In genomic region chr22:23834830-23835772, GRCh38 we compare ENCODE assay signal across 9 cellular contexts. TPM values are rescaled to one million over a fixed set of nuclear protein-coding genes. Genes with fewer than 3 reads are reported as not detected.
DNase-seq lines count a peak whose midpoint lies in the region; ATAC-seq, FAIRE-seq and TF ChIP-seq lines count a peak whose summit lies in the region.
"Had no signal": no experiment of that assay in that cellular context is flagged by ENCODE, and none has a peak within 500 bp of the region (broad histone marks: within the 10 kb centered on the region; RNA-seq: fewer than 3 reads in every experiment).

No MANE protein-coding gene starts in this region.

- no peaks in the 10 kb centered on the region for H3K9me2 ChIP-seq in SU-DHL-6 (replicated peaks; ENCODE audit: insufficient read depth, low read length)

- no peak for ATAC-seq in HG02885 (IDR thresholded peaks at IDR 0.05; ENCODE audit: poor library complexity, unreplicated experiment)

- H3K9ac ChIP-seq in SU-DHL-6 (ENCODE audit: low read length), result no peak overlapping the region
- peak overlapping the region; percentile 59 to 72 (median 65) for H3K9ac ChIP-seq in skeletal muscle tissue (ENCODE audit: low read depth in 1 of 3, low read length in 3 of 3)

- H3K4me3 ChIP-seq in SU-DHL-6 (ENCODE audit: insufficient read depth, low read length, poor library complexity, severe bottlenecking) (no peak overlapping the region), right atrium auricular region (no peak overlapping the region), skeletal muscle tissue (ENCODE audit: low read length in 3 of 3) (peak overlapping the region; percentile 12 to 24 (median 22))

- no peak for FAIRE-seq in GM12891 (lab: Jason Lieb, UNC)
- FAIRE-seq: endothelial cell of umbilical vein had no signal

- no peaks in the 10 kb centered on the region for H3K27me3 ChIP-seq in SU-DHL-6 (ENCODE audit: low read length)
- no peaks in the 10 kb centered on the region for H3K27me3 ChIP-seq in right atrium auricular region
- H3K27me3 ChIP-seq in skeletal muscle tissue (ENCODE audit: control insufficient read depth in 3 of 3, insufficient read depth in 3 of 3, low read length in 3 of 3), result no peaks in the 10 kb centered on the region

- H3F3A ChIP-seq in SU-DHL-6 (ENCODE audit: insufficient read depth), result peaks cover 24% of the 10 kb centered on the region; the same call in 1 of the 2 replicates

- peaks cover 21% of the 10 kb centered on the region for H3K79me2 ChIP-seq in SU-DHL-6 (ENCODE audit: insufficient read depth, low read length)

- no peak for TF ChIP-seq CTCF in SU-DHL-6 (IDR thresholded peaks at IDR 0.05; ENCODE audit: insufficient read depth, low read length, poor library complexity, severe bottlenecking)
- no peak for TF ChIP-seq CTCF in right atrium auricular region (IDR thresholded peaks at IDR 0.05)

- peak overlapping the region; percentile 90 for H3K27ac ChIP-seq in SU-DHL-6 (ENCODE audit: low read depth, low read length)
- peak overlapping the region; percentile 88 to 90 for H3K27ac ChIP-seq in right atrium auricular region
- peak overlapping the region; percentile 83 for H3K27ac ChIP-seq in skeletal muscle tissue (ENCODE audit: low read depth, low read length)

- H3K4me1 ChIP-seq in right atrium auricular region (peaks cover 0 to 85% of the 10 kb centered on the region in 2 donors), skeletal muscle tissue (ENCODE audit: control insufficient read depth in 3 of 3, insufficient read depth in 3 of 3, low read length in 3 of 3) (peaks cover 63 to 74% (median 73%) of the 10 kb centered on the region in 3 donors)

- H4K20me1 ChIP-seq in SU-DHL-6 (ENCODE audit: low read depth, low read length), result peaks cover 2% of the 10 kb centered on the region; the same call in 1 of the 2 replicates

- H3K4me2 ChIP-seq in SU-DHL-6 (ENCODE audit: low read depth, low read length, poor library complexity, severe bottlenecking), result no peak overlapping the region

- H3K9me3 ChIP-seq in SU-DHL-6 (ENCODE audit: insufficient read depth, low read length) (no peaks in the 10 kb centered on the region), right atrium auricular region (no peaks in the 10 kb centered on the region), skeletal muscle tissue (ENCODE audit: control insufficient read depth in 3 of 3, low read length in 3 of 3) (no peaks in the 10 kb centered on the region)

- no peak for DNase-seq in GM12891 (ENCODE audit: insufficient read length, low spot score)
- no peak for DNase-seq in right atrium auricular region (ENCODE audit: low spot score)
- no peak for DNase-seq in stimulated activated CD4-positive, alpha-beta T cell treated with anti-CD3 and anti-CD28 coated beads, Interleukin-4, amount 100 ng/mL, for 24 hours
- DNase-seq in COLO668 (lab: John Stamatoyannopoulos, UW; ENCODE audit: unreplicated experiment), result no peak
- DNase-seq: DMS79 had no signal

- TF ChIP-seq POLR2A in GM12891 (IDR thresholded peaks at IDR 0.05; ENCODE audit: low read depth, low read length), result no peak

- H3K36me3 ChIP-seq in SU-DHL-6 (ENCODE audit: low read length) (no peaks in the 10 kb centered on the region), right atrium auricular region (peaks cover 17% of the 10 kb centered on the region), skeletal muscle tissue (ENCODE audit: control insufficient read depth in 3 of 3, insufficient read depth in 3 of 3, low read length in 3 of 3) (peaks cover 6 to 23% (median 19%) of the 10 kb centered on the region in 3 donors)

- no peak overlapping the region for H2AFZ ChIP-seq in SU-DHL-6 (ENCODE audit: low read depth, low read length, severe bottlenecking)

TF ChIP-seq in GM12891, 5 proteins besides CTCF, POLR2A, EP300 and RAD21:
- TF ChIP-seq POLR2AphosphoS5 (IDR thresholded peaks at IDR 0.05; ENCODE audit: low read depth, low read length) (0 out of 2 replicates have a peak, but pooled peaks have one; percentile 21), POU2F2 (IDR thresholded peaks at IDR 0.05; ENCODE audit: low read depth, low read length) (no peak)

RNA-seq across cellular contexts. Expression of gene DERL3, which starts 3.7 kb away (rescaled TPM):
- polyA plus RNA-seq in GM12891 (2012; ENCODE audit: low read depth, missing spikeins), result 9.4 TPM
- total RNA-seq in right atrium auricular region (10 to 100 TPM in 1 of 2 donors, 1 to 10 TPM in 1; 4.0 to 10.6 TPM), skeletal muscle tissue (1.0 TPM)

RNA-seq across cellular contexts. Expression of gene SLC2A11, which starts 22.6 kb away (rescaled TPM):
- 9.1 TPM for polyA plus RNA-seq in GM12891 (2012; ENCODE audit: low read depth, missing spikeins)
- total RNA-seq in right atrium auricular region (10 to 100 TPM; 10.6 to 15.5 TPM), skeletal muscle tissue (2.1 TPM)

RNA-seq across cellular contexts. Expression of gene SMARCB1, which starts 48.3 kb away (rescaled TPM):
- 105 TPM for polyA plus RNA-seq in GM12891 (2012; ENCODE audit: low read depth, missing spikeins)
- total RNA-seq in right atrium auricular region, result 10 to 100 TPM; 41.4 to 45.9 TPM
- 13.6 TPM for total RNA-seq in skeletal muscle tissue

RNA-seq across cellular contexts. Expression of gene MIF, which starts 59.1 kb away (rescaled TPM):
- polyA plus RNA-seq in GM12891 (2012; ENCODE audit: low read depth, missing spikeins), result 1,503 TPM
- total RNA-seq in right atrium auricular region, result 100 to 1,000 TPM; 176 to 273 TPM
- 76.7 TPM for total RNA-seq in skeletal muscle tissue

Comparison
In these comparisons a context has a peak if more than half of its experiments do, and no peak if none do; other contexts are left out.
1. H3K4me3 ChIP-seq: peak in skeletal muscle tissue (3 of 3); none in SU-DHL-6 (single experiment) and right atrium auricular region (0 of 2).
2. Peak in every context shown above with its lines, with median percentiles within 50 percentile points of each other: H3K27ac ChIP-seq.